ENCODE assay signal across 10 cellular contexts in the genomic region with DNA sequence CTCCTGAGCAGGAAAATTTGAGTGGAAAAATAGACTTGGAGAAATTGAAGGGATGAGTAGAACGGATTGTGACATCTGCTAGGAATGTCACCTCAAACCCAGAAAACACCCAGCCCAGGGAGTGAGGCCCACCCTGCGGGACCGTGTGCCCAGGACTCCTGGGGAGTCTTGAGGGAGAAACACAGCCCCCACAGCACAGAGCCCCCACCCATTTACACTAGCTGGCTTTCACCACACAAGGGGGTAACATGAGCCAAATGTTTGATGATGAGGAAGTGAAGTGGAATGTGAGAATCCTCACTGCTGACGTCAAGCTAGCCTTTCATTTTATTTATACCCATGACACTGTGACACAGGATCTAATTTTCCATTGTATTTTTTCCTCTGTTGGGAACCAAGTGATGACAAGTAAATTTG. TPM values are rescaled to one million over a fixed set of nuclear protein-coding genes. Genes with fewer than 3 reads are reported as not detected.
DNase-seq lines count a peak whose midpoint lies in the region; ATAC-seq and TF ChIP-seq lines count a peak whose summit lies in the region.
"Had no signal": no experiment of that assay in that cellular context is flagged by ENCODE, and none has a peak within 500 bp of the region (broad histone marks: within the 10 kb centered on the region; RNA-seq: fewer than 3 reads in every experiment).

No MANE protein-coding gene starts in this region.

- no peaks in the 10 kb centered on the region for H3K36me3 ChIP-seq in lower lobe of right lung

- TF ChIP-seq CTCF in 22Rv1 (IDR thresholded peaks at IDR 0.05) = no peak
- no peak for TF ChIP-seq CTCF in MCF 10A (IDR thresholded peaks at IDR 0.05; ENCODE audit: unreplicated experiment)
- no peak for TF ChIP-seq CTCF in lower lobe of right lung (IDR thresholded peaks at IDR 0.05)

- no peaks in the 10 kb centered on the region for H3K27me3 Mint-ChIP-seq in MCF 10A (ENCODE audit: insufficient read depth, unreplicated experiment)
- H3K27me3 Mint-ChIP-seq in T-helper 2 cell treated with Interferon-gamma antibody and Interleukin-4, amounts not matched to agents 5 μg/mL and 100 μg/mL, for 36 hours (ENCODE audit: low read depth) = peaks cover 11% of the 10 kb centered on the region
- H3K27me3 Mint-ChIP-seq in activated naive CD8-positive, alpha-beta T cell treated with anti-CD3 and anti-CD28 coated beads, Interleukin-2, amount 50 U/mL, for 24 hours = peaks cover 8% of the 10 kb centered on the region

- peaks cover 13% of the 10 kb centered on the region for H3K4me1 Mint-ChIP-seq in MCF 10A (ENCODE audit: insufficient read depth, unreplicated experiment)
- H3K4me1 Mint-ChIP-seq in T-helper 2 cell treated with Interferon-gamma antibody and Interleukin-4, amounts not matched to agents 5 μg/mL and 100 μg/mL, for 36 hours (ENCODE audit: low read depth) = no peaks in the 10 kb centered on the region
- H3K4me1 Mint-ChIP-seq in activated naive CD8-positive, alpha-beta T cell treated with anti-CD3 and anti-CD28 coated beads, Interleukin-2, amount 50 U/mL, for 24 hours = no peaks in the 10 kb centered on the region
- H3K4me1 Mint-ChIP-seq: activated naive CD8-positive, alpha-beta T cell treated with anti-CD3 and anti-CD28 coated beads, Interleukin-2, amount 10 ng/mL, durations not matched to agents 7 days and 5 days had no signal

- ATAC-seq in lower lobe of right lung (peak; percentile 20 to 28), HG02981 (IDR thresholded peaks at IDR 0.05; ENCODE audit: unreplicated experiment) (no peak)
- ATAC-seq in activated naive CD8-positive, alpha-beta T cell treated with anti-CD3 and anti-CD28 coated beads, Interleukin-2, amount 50 U/mL, for 24 hours = no peak
- ATAC-seq: K562 had no signal

- peaks cover 20% of the 10 kb centered on the region for H3K4me1 ChIP-seq in lower lobe of right lung

- H3K27ac ChIP-seq in 22Rv1 = peak overlapping the region; percentile 79
- H3K27ac ChIP-seq in lower lobe of right lung = peak overlapping the region; percentile 48

- H3K9me3 ChIP-seq in lower lobe of right lung = no peaks in the 10 kb centered on the region

- BruUV-seq in MCF 10A (replicated peaks; lab: Mats Ljungman, UMichigan) = no TSS peak

- H3K4me3 Mint-ChIP-seq in MCF 10A (ENCODE audit: unreplicated experiment) = no peak overlapping the region
- H3K4me3 Mint-ChIP-seq in T-helper 2 cell treated with Interferon-gamma antibody and Interleukin-4, amounts not matched to agents 5 μg/mL and 100 μg/mL, for 36 hours = no peak overlapping the region
- H3K4me3 Mint-ChIP-seq in activated naive CD8-positive, alpha-beta T cell treated with anti-CD3 and anti-CD28 coated beads, Interleukin-2, amount 50 U/mL, for 24 hours = no peak overlapping the region
- H3K4me3 Mint-ChIP-seq: activated naive CD8-positive, alpha-beta T cell treated with anti-CD3 and anti-CD28 coated beads, Interleukin-2, amount 10 ng/mL, durations not matched to agents 7 days and 5 days had no signal

- CTCF ChIA-PET in MCF 10A (lab: Yijun Ruan, JAX) = interaction anchor here (1.0 to 1.9 kb wide), 3 partner anchors 16 to 325 kb away, joined by 3 to 12 read pairs (median 3); a partner anchor contains a TSS

- intact Hi-C loops in MCF 10A (cut with micrococcal nuclease) = no loop called here
- intact Hi-C loops in lower lobe of right lung (cut with DNase I) = no loop called here

- no peaks in the 10 kb centered on the region for H3K9me3 Mint-ChIP-seq in MCF 10A (ENCODE audit: unreplicated experiment)
- H3K9me3 Mint-ChIP-seq in T-helper 2 cell treated with Interferon-gamma antibody and Interleukin-4, amounts not matched to agents 5 μg/mL and 100 μg/mL, for 36 hours = no peaks in the 10 kb centered on the region
- no peaks in the 10 kb centered on the region for H3K9me3 Mint-ChIP-seq in activated naive CD8-positive, alpha-beta T cell treated with anti-CD3 and anti-CD28 coated beads, Interleukin-2, amount 50 U/mL, for 24 hours
- H3K9me3 Mint-ChIP-seq: activated naive CD8-positive, alpha-beta T cell treated with anti-CD3 and anti-CD28 coated beads, Interleukin-2, amount 10 ng/mL, durations not matched to agents 7 days and 5 days had no signal

- DNase-seq in HS-27A (ENCODE audit: low read depth) (peak; percentile 64), MCF 10A (ENCODE audit: unreplicated experiment) (peak; percentile 58), lower lobe of right lung (no peak), DMS114 treated with DMSO at 0.1 percent for 48 hours (lab: John Stamatoyannopoulos, UW; ENCODE audit: unreplicated experiment) (no peak)
- no peak for DNase-seq in T-helper 2 cell treated with Interferon-gamma antibody and Interleukin-4, amounts not matched to agents 5 μg/mL and 100 μg/mL, for 36 hours (ENCODE audit: low spot score)
- no peak for DNase-seq in activated naive CD8-positive, alpha-beta T cell treated with anti-CD3 and anti-CD28 coated beads, Interleukin-2, amount 50 U/mL, for 24 hours
- DNase-seq: activated naive CD8-positive, alpha-beta T cell treated with anti-CD3 and anti-CD28 coated beads, Interleukin-2, amount 10 ng/mL, durations not matched to agents 7 days and 5 days had no signal

- no peak overlapping the region for H3K4me3 ChIP-seq in lower lobe of right lung
- H3K4me3 ChIP-seq: K562 had no signal

- POLR2A ChIA-PET in MCF 10A (lab: Yijun Ruan, JAX) = interaction anchor here (0.7 to 1.1 kb wide), 3 partner anchors 17 to 324 kb away, joined by 3 to 5 read pairs (median 4); a partner anchor contains a TSS

- no peaks in the 10 kb centered on the region for H3K36me3 Mint-ChIP-seq in MCF 10A (ENCODE audit: insufficient read depth, unreplicated experiment)
- no peaks in the 10 kb centered on the region for H3K36me3 Mint-ChIP-seq in T-helper 2 cell treated with Interferon-gamma antibody and Interleukin-4, amounts not matched to agents 5 μg/mL and 100 μg/mL, for 36 hours (ENCODE audit: low read depth)
- H3K36me3 Mint-ChIP-seq in activated naive CD8-positive, alpha-beta T cell treated with anti-CD3 and anti-CD28 coated beads, Interleukin-2, amount 50 U/mL, for 24 hours (ENCODE audit: low read depth) = no peaks in the 10 kb centered on the region

- H3K27ac Mint-ChIP-seq in MCF 10A (ENCODE audit: low read depth, unreplicated experiment) = no peak overlapping the region
- H3K27ac Mint-ChIP-seq in T-helper 2 cell treated with Interferon-gamma antibody and Interleukin-4, amounts not matched to agents 5 μg/mL and 100 μg/mL, for 36 hours = no peak overlapping the region
- no peak overlapping the region for H3K27ac Mint-ChIP-seq in activated naive CD8-positive, alpha-beta T cell treated with anti-CD3 and anti-CD28 coated beads, Interleukin-2, amount 50 U/mL, for 24 hours
- H3K27ac Mint-ChIP-seq: activated naive CD8-positive, alpha-beta T cell treated with anti-CD3 and anti-CD28 coated beads, Interleukin-2, amount 10 ng/mL, durations not matched to agents 7 days and 5 days had no signal

- H3K27me3 ChIP-seq in lower lobe of right lung (ENCODE audit: low read depth) = no peaks in the 10 kb centered on the region

RNA-seq across cellular contexts. Expression of a gene that starts 42.8 kb away (rescaled TPM):
- total RNA-seq in MCF 10A (2022) = 0.05 TPM in 1 of 2 replicates, not detected in the other
- 5.3 TPM for total RNA-seq in lower lobe of right lung
- total RNA-seq: K562 had no signal

Comparison
In these comparisons a context has a peak if more than half of its experiments do, and no peak if none do; other contexts are left out.
1. DNase-seq: peak in HS-27A (single experiment) and MCF 10A (single experiment); none in lower lobe of right lung (single experiment), T-helper 2 cell treated with Interferon-gamma antibody and Interleukin-4, amounts not matched to agents 5 μg/mL and 100 μg/mL, for 36 hours (single experiment), activated naive CD8-positive, alpha-beta T cell treated with anti-CD3 and anti-CD28 coated beads, Interleukin-2, amount 50 U/mL, for 24 hours (single experiment) and DMS114 treated with DMSO at 0.1 percent for 48 hours (single experiment).
2. ATAC-seq: peak in lower lobe of right lung (2 of 2); none in HG02981 (single experiment) and activated naive CD8-positive, alpha-beta T cell treated with anti-CD3 and anti-CD28 coated beads, Interleukin-2, amount 50 U/mL, for 24 hours (single experiment).